Comparison of ENCODE assay signal across 36 cellular contexts in genomic region chr14:90175631-90176030, GRCh38.
"Had no signal": no experiment of that assay in that cellular context is flagged by ENCODE, and none has a peak within 500 bp of the region (broad histone marks: within the 10 kb centered on the region; RNA-seq: fewer than 3 reads in every experiment).

No MANE protein-coding gene starts in this region.

- H3K27ac ChIP-seq: KMS-11 had no signal

- H3K4me3 ChIP-seq: MG63 had no signal

- H3K27me3 ChIP-seq: MG63 had no signal

- H3K9ac ChIP-seq: KMS-11 had no signal

- H3K9me3 ChIP-seq: MG63 had no signal

- DNase-seq: Karpas-422, Kasumi-1, KG1, MG63, MM.1S, MV-4-11, NCI-H1048, NCI-H1092, NCI-H1092 treated with DMSO at 0.1 percent for 48 hours, NCI-H1105, NCI-H1105 treated with DMSO at 0.1 percent for 48 hours, NCI-H1417, NCI-H1417 treated with DMSO at 0.1 percent for 48 hours, NCI-H1436, NCI-H1436 treated with DMSO at 0.1 percent for 48 hours, NCI-H146, NCI-H1694, NCI-H1694 treated with DMSO at 0.1 percent for 48 hours, NCI-H187, NCI-H187 treated with DMSO at 0.1 percent for 48 hours, NCI-H1930, NCI-H2029, NCI-H2029 treated with DMSO at 0.1 percent for 48 hours, NCI-H2081, NCI-H2081 treated with DMSO at 0.1 percent for 48 hours, NCI-H2107, NCI-H2171, NCI-H2171 treated with DMSO at 0.1 percent for 48 hours, NCI-H2227 treated with DMSO at 0.1 percent for 48 hours, NCI-H226, NCI-H345, NCI-H446, NCI-H446 treated with DMSO at 0.1 percent for 48 hours, NCI-H510A, NCI-H510A treated with DMSO at 0.1 percent for 48 hours had no signal

- H3K36me3 ChIP-seq: MG63 had no signal
